ENCODE assay signal across 12 cellular contexts in the genomic region with DNA sequence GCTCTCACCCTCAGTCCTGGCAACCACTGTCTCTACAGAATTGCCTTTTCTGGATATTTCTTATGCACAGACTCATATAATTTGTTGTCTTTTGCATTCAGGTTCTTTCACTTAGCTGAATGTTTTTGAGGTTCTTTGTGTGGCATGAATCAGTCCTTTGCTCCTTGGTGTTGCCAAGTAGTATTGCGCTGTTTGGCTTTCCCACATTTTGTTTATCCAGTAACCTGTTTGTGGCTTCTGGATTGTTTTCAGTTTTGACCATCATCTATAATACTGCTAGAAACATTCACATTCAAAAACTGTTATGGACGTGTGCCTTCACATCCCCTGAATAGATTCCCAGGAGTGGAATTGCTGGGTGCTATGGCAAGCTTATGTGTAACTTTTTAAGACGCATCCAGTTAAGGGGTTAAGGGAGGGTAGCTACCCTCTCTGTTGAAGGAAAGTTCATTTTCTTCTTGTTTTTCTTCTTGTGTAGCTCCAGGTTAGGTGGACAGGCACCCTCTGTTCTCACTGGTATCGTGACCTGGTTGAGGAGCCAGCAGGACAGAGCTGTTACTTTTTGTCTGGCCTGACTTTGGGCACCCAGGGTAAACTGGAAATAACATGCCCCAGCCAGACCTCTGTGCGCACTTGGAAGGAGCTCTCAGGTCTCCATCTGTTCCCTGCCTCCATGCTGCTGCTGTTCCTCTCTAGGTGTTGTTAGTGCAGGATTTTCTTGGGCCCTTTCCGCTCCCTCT. TPM values are rescaled to one million over a fixed set of nuclear protein-coding genes. Genes with fewer than 3 reads are reported as not detected.
A peak's percentile ranks its signal among the peaks of the same experiment; 100 is the strongest.
DNase-seq lines count a peak whose midpoint lies in the region; ATAC-seq, FAIRE-seq and TF ChIP-seq lines count a peak whose summit lies in the region.
"Had no signal": no experiment of that assay in that cellular context is flagged by ENCODE, and none has a peak within 500 bp of the region (broad histone marks: within the 10 kb centered on the region; RNA-seq: fewer than 3 reads in every experiment).

No MANE protein-coding gene starts in this region.

- H3K27ac ChIP-seq in CD4-positive, alpha-beta T cell (ENCODE audit: low read depth, low read length) = peak overlapping the region; percentile 93
- H3K27ac ChIP-seq in GM12878 (ENCODE audit: control insufficient read depth, insufficient read depth) = no peak overlapping the region

- no peak for DNase-seq in CD4-positive, alpha-beta T cell
- DNase-seq in Jurkat, Clone E6-1 (ENCODE audit: low read depth, low spot score) = no peak
- DNase-seq in GM12878 (ENCODE audit: low read depth, low spot score) = no peak
- DNase-seq in natural killer cell = no peak
- DNase-seq in NOMO-1 treated with DMSO at 0.1 percent for 48 hours (lab: John Stamatoyannopoulos, UW; ENCODE audit: unreplicated experiment) = no peak
- DNase-seq: heart right ventricle, NCI-H146 had no signal

- H3K9me3 Mint-ChIP-seq in CD4-positive, alpha-beta T cell = no peaks in the 10 kb centered on the region
- H3K9me3 Mint-ChIP-seq in natural killer cell = peaks cover 0 to 3% of the 10 kb centered on the region in 2 donors

- CTCF ChIA-PET in CD4-positive, alpha-beta T cell (lab: Charles Lee) = interaction anchor here (0.9 to 4.7 kb wide), 6 partner anchors 8 to 161 kb away, joined by 3 to 49 read pairs (median 4); no protein-coding TSS in a partner anchor
- CTCF ChIA-PET in GM12878 (lab: Yijun Ruan, JAX) = interaction anchor here (1.4 to 1.8 kb wide), 2 partner anchors 13 to 75 kb away, joined by 5 to 10 read pairs; no protein-coding TSS in a partner anchor

- SMC1A ChIA-PET in GM12878 (lab: Charles Lee; ENCODE audit: uncharacterized antibody, unreplicated experiment) = interaction anchor here (1.0 to 1.5 kb wide), 2 partner anchors 13 to 24 kb away, joined by 3 read pairs; no protein-coding TSS in a partner anchor

- peak overlapping the region; percentile 93 for H3K4me3 Mint-ChIP-seq in CD4-positive, alpha-beta T cell
- H3K4me3 Mint-ChIP-seq in natural killer cell = peak overlapping the region; percentile 90

- TF ChIP-seq EP300 in GM12878 (IDR thresholded peaks at IDR 0.05; ENCODE audit: borderline replicate concordance in 1 of 2, control insufficient read depth in 1 of 2, low read depth in 2 of 2, low read length in 2 of 2) = no peak

- no peak for ATAC-seq in CD4-positive, alpha-beta T cell (ENCODE audit: poor library complexity)
- ATAC-seq in GM12878 (no peak), natural killer cell (no peak), HG03045 (IDR thresholded peaks at IDR 0.05; ENCODE audit: unreplicated experiment) (no peak), HG02852 (IDR thresholded peaks at IDR 0.05; ENCODE audit: unreplicated experiment) (no peak), GM21576 (IDR thresholded peaks at IDR 0.05; ENCODE audit: unreplicated experiment) (no peak)
- ATAC-seq: heart right ventricle had no signal

- H3K27me3 ChIP-seq in CD4-positive, alpha-beta T cell (ENCODE audit: control insufficient read depth, insufficient read depth, low read length) = no peaks in the 10 kb centered on the region
- peaks cover 4 to 5% of the 10 kb centered on the region in 2 experiments; a peak in 3 of 4 replicates for H3K27me3 ChIP-seq in GM12878 (replicated peaks in 1 of 2; ENCODE audit: control insufficient read depth in 2 of 2, insufficient read depth in 2 of 2, low read length in 1 of 2)
- H3K27me3 ChIP-seq: heart right ventricle, tibial nerve had no signal

- FAIRE-seq in GM12878 (lab: Jason Lieb, UNC) = no peak

- H3K36me3 ChIP-seq in GM12878 (ENCODE audit: control insufficient read depth in 2 of 2, insufficient read depth in 2 of 2, low read length in 1 of 2) = no peaks in the 10 kb centered on the region
- H3K36me3 ChIP-seq: heart right ventricle, tibial nerve had no signal

- H3K4me3 ChIP-seq in Jurkat, Clone E6-1 (ENCODE audit: low read length) = peak overlapping the region; percentile 30
- H3K4me3 ChIP-seq in GM12878 = 0 out of 2 replicates have a peak overlapping the region, but pooled peaks have one; percentile 5

- POLR2A ChIA-PET in CD4-positive, alpha-beta T cell (lab: Charles Lee) = interaction anchor here (0.8 to 10.8 kb wide), 18 partner anchors 7 to 298 kb away, joined by 3 to 238 read pairs (median 6); a partner anchor contains a TSS
- POLR2A ChIA-PET in GM12878 (lab: Charles Lee) = interaction anchor here (1.0 kb wide), 1 partner anchor 161 kb away, joined by 3 read pairs; no protein-coding TSS in a partner anchor

- BruUV-seq in GM12878 (replicated peaks; lab: Mats Ljungman, UMichigan) = no TSS peak

- in situ Hi-C loops in GM12878 (cut with MboI) = no loop called here

- peaks cover 18% of the 10 kb centered on the region for H3K36me3 Mint-ChIP-seq in CD4-positive, alpha-beta T cell (ENCODE audit: low read depth)
- H3K36me3 Mint-ChIP-seq in natural killer cell = no peaks in the 10 kb centered on the region

- no peak for TF ChIP-seq POLR2A in GM12878 (IDR thresholded peaks at IDR 0.05; ENCODE audit: low read depth, low read length)

- no peaks in the 10 kb centered on the region for H3K9me3 ChIP-seq in CD4-positive, alpha-beta T cell (ENCODE audit: control insufficient read depth, low read length)
- no peaks in the 10 kb centered on the region; the same call in 2 of the 3 replicates for H3K9me3 ChIP-seq in GM12878 (replicated peaks; ENCODE audit: control insufficient read depth, insufficient read depth, low read length)
- H3K9me3 ChIP-seq: heart right ventricle, tibial nerve had no signal

- no peak overlapping the region for H3K9ac ChIP-seq in GM12878 (ENCODE audit: control insufficient read depth, insufficient read depth, low read length)

- H3K4me1 ChIP-seq in GM12878 (ENCODE audit: control insufficient read depth, insufficient read depth, low read length) = peaks cover 38% of the 10 kb centered on the region

- H3K27ac Mint-ChIP-seq in CD4-positive, alpha-beta T cell = peak overlapping the region; percentile 94
- H3K27ac Mint-ChIP-seq in natural killer cell = peak overlapping the region in 1 of 2 donors; percentile 93

- peaks cover 96% of the 10 kb centered on the region for H3K4me1 Mint-ChIP-seq in CD4-positive, alpha-beta T cell (ENCODE audit: low read depth)
- H3K4me1 Mint-ChIP-seq in natural killer cell = peaks cover 70 to 82% of the 10 kb centered on the region in 2 donors

- H3K4me2 ChIP-seq in GM12878 (ENCODE audit: control insufficient read depth, insufficient read depth) = peak overlapping the region; percentile 2

- no peak for TF ChIP-seq RAD21 in GM12878 (IDR thresholded peaks at IDR 0.05; ENCODE audit: insufficient read depth, low read depth, low read length)

- RAD21 ChIA-PET in GM12878 (lab: Charles Lee; ENCODE audit: unreplicated experiment) = interaction anchor here (1.3 kb wide), 1 partner anchor 298 kb away, joined by 5 read pairs; no protein-coding TSS in a partner anchor

- H4K20me1 ChIP-seq in GM12878 (ENCODE audit: control insufficient read depth, insufficient read depth) = no peaks in the 10 kb centered on the region

- H3K27me3 Mint-ChIP-seq in CD4-positive, alpha-beta T cell = no peaks in the 10 kb centered on the region
- H3K27me3 Mint-ChIP-seq in natural killer cell (ENCODE audit: low read depth in 2 of 2) = peaks cover 0 to 4% of the 10 kb centered on the region in 2 donors

- no peak for TF ChIP-seq CTCF in CD4-positive, alpha-beta T cell (IDR thresholded peaks at IDR 0.05)
- TF ChIP-seq CTCF in GM12878 (IDR thresholded peaks at IDR 0.05 in 2 of 3, conservative IDR thresholded peaks at IDR 0.05 in 1 of 3; ENCODE audit: control insufficient read depth in 2 of 3, extremely low read depth in 1 of 3, insufficient read depth in 1 of 3, low read depth in 3 of 3, low read length in 3 of 3) = no peak
- no peak for TF ChIP-seq CTCF in natural killer cell (IDR thresholded peaks at IDR 0.05)

- no peak overlapping the region for H2AFZ ChIP-seq in GM12878 (ENCODE audit: control insufficient read depth, low read depth, low read length)

- H3K79me2 ChIP-seq in GM12878 (ENCODE audit: control insufficient read depth, insufficient read depth, low read length) = no peaks in the 10 kb centered on the region

- WGBS in GM12878 (ENCODE audit: insufficient coverage, insufficient replicate concordance, low lambda C conversion rate, missing lambda C conversion rate) = 23% methylated on average over 6 of the region's 6 CpGs

- intact Hi-C loops in CD4-positive, alpha-beta T cell (cut with DNase I, micrococcal nuclease) = no loop called here
- intact Hi-C loops in GM12878 (cut with micrococcal nuclease; ENCODE audit: unreplicated experiment) = no loop called here
- intact Hi-C loops in natural killer cell (cut with micrococcal nuclease) = loop anchor here (1.0 kb wide), 1 partner anchor 297 kb away; a partner anchor contains a TSS

RNA-seq across cellular contexts. Expression of a gene that starts 29.6 kb away (rescaled TPM):
- 10 to 100 TPM; 39.3 to 41.8 TPM for total RNA-seq in CD4-positive, alpha-beta T cell
- 21.3 TPM for polyA plus RNA-seq in Jurkat, Clone E6-1 (2012; ENCODE audit: insufficient read depth, insufficient read length)
- total RNA-seq in GM12878 (2013; cell fraction: nucleolus; rRNA removed) = not detected in 2 replicates
- 0.51 and 0.93 TPM in 2 replicates for total RNA-seq in GM12878 (2014; rRNA removed)
- total RNA-seq in GM12878 (2014; rRNA removed; fragmentation: Illumina TruSeq; extraction: Trizol) = 0.89 and 0.97 TPM in 2 replicates
- total RNA-seq in GM12878 (2021) = 0.56 and 1.0 TPM in 2 replicates
- polyA plus RNA-seq in GM12878 (2011; ENCODE audit: low read depth) = 3.8 TPM
- polyA plus RNA-seq in GM12878 (2011; rRNA removed) = 0.13 and 0.15 TPM in 2 replicates
- polyA plus RNA-seq in GM12878 (2011; cell fraction: cytosol; rRNA removed) = 0.07 and 0.10 TPM in 2 replicates
- polyA plus RNA-seq in GM12878 (2011; cell fraction: nucleus; rRNA removed) = 0.13 and 0.20 TPM in 2 replicates
- 2.9 and 5.5 TPM in 2 replicates for polyA plus RNA-seq in GM12878 (2012)
- 0.65 and 0.96 TPM in 2 replicates for polyA plus RNA-seq in GM12878 (2014; fragmentation: Illumina TruSeq; extraction: Trizol)
- polyA plus RNA-seq in GM12878 (2014; fragmentation: Nextera tagmentation; extraction: Ambion mirVana) = under 1 TPM; 0.40 to 0.42 TPM
- 0.38 and 1.0 TPM in 2 replicates for polyA plus RNA-seq in GM12878 (2014; rRNA removed)
- polyA plus RNA-seq in GM12878 (2016; fragmentation: Nextera tagmentation; extraction: Ambion mirVana) = under 1 TPM; 0.37 to 0.39 TPM
- 0.29 TPM in 1 of 2 replicates, not detected in the other for polyA minus RNA-seq in GM12878 (2011; rRNA and poly(A)+ RNA removed)
- not detected in 2 replicates for polyA minus RNA-seq in GM12878 (2011; cell fraction: cytosol; rRNA and poly(A)+ RNA removed)
- polyA minus RNA-seq in GM12878 (2011; cell fraction: nucleus; rRNA and poly(A)+ RNA removed) = 0.24 TPM in 1 of 2 replicates, not detected in the other
- 100 to 1,000 TPM; 122 to 180 (median 155) TPM for total RNA-seq in natural killer cell
- total RNA-seq: myocyte had no signal

Comparison
In these comparisons a context has a peak if more than half of its experiments do, and no peak if none do; other contexts are left out.
1. RNA of a gene that starts 29.6 kb away (total RNA-seq): 122 to 180 TPM in natural killer cell and 39.3 to 41.8 TPM in CD4-positive, alpha-beta T cell; 0.51 to 1.0 TPM in GM12878; every median in the first group is over 10 times any median in the second.